Comparison of ENCODE assay signal across 34 cellular contexts in the genomic region with DNA sequence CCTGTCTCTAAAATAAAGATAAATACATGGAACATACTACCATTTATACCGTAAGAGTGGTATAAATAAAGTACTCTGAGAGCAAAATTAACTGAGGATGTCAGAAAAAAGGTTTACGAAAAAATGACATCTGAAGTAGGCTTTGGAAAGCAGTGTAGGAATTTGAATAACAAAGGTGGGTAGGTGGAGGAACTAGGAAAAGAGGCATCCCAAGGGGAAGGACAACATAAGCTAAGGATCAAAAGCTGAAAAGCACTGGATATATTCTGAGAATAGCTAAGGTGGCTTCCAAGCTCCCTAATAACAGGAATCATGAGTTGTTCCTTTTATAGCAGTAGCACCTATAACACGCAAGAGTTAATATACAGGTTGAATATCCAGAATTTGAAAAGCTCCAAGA.
"Had no signal": no experiment of that assay in that cellular context is flagged by ENCODE, and none has a peak within 500 bp of the region (broad histone marks: within the 10 kb centered on the region; RNA-seq: fewer than 3 reads in every experiment).

No MANE protein-coding gene starts in this region.

- ATAC-seq: activated CD4-positive, alpha-beta T cell treated with anti-CD3 and anti-CD28 coated beads for 36 hours; activated CD4-positive, CD25-positive, alpha-beta regulatory T cell treated with anti-CD3 and anti-CD28 coated beads, Interleukin-2, amount 50 U/mL, for 24 hours; activated CD8-positive, alpha-beta memory T cell treated with anti-CD3 and anti-CD28 coated beads, Interleukin-2, amount 10 ng/mL, durations not matched to agents 7 days and 5 days; activated CD8-positive, alpha-beta T cell treated with anti-CD3 and anti-CD28 coated beads, Interleukin-2, amount 10 ng/mL, durations not matched to agents 7 days and 5 days; activated naive CD4-positive, alpha-beta T cell treated with anti-CD3 and anti-CD28 coated beads, Interleukin-2, amount 50 U/mL, for 72 hours; body of pancreas had no signal

- H3K4me1 Mint-ChIP-seq: activated CD4-positive, alpha-beta memory T cell treated with anti-CD3 and anti-CD28 coated beads, Interleukin-2, amount 10 ng/mL, durations not matched to agents 7 days and 5 days; activated CD4-positive, alpha-beta T cell treated with anti-CD3 and anti-CD28 coated beads for 36 hours; activated CD4-positive, alpha-beta T cell treated with anti-CD3 and anti-CD28 coated beads, Interleukin-2, amount 10 ng/mL, durations not matched to agents 7 days and 5 days; activated naive CD8-positive, alpha-beta T cell treated with anti-CD3 and anti-CD28 coated beads for 36 hours; central memory CD8-positive, alpha-beta T cell had no signal

- H3K27ac ChIP-seq: adrenal gland, body of pancreas, brain microvascular endothelial cell, breast epithelium, VCaP had no signal

- H3K27me3 Mint-ChIP-seq: activated CD4-positive, alpha-beta memory T cell treated with anti-CD3 and anti-CD28 coated beads, Interleukin-2, amount 10 ng/mL, durations not matched to agents 7 days and 5 days; activated CD4-positive, alpha-beta T cell treated with anti-CD3 and anti-CD28 coated beads for 36 hours; activated CD4-positive, alpha-beta T cell treated with anti-CD3 and anti-CD28 coated beads, Interleukin-2, amount 10 ng/mL, durations not matched to agents 7 days and 5 days; activated CD8-positive, alpha-beta memory T cell treated with anti-CD3 and anti-CD28 coated beads, Interleukin-2, amount 10 ng/mL, durations not matched to agents 7 days and 5 days; activated naive CD8-positive, alpha-beta T cell treated with anti-CD3 and anti-CD28 coated beads for 36 hours; activated T-cell treated with anti-CD3 and anti-CD28 coated beads, Interleukin-2, amount 50 U/mL, for 24 hours; central memory CD8-positive, alpha-beta T cell had no signal

- H3K9me3 ChIP-seq: adrenal gland, body of pancreas, breast epithelium had no signal

- H3K9me3 Mint-ChIP-seq: activated CD4-positive, alpha-beta memory T cell treated with anti-CD3 and anti-CD28 coated beads, Interleukin-2, amount 10 ng/mL, durations not matched to agents 7 days and 5 days; activated CD4-positive, alpha-beta T cell treated with anti-CD3 and anti-CD28 coated beads, Interleukin-2, amount 10 ng/mL, durations not matched to agents 7 days and 5 days; activated naive CD4-positive, alpha-beta T cell treated with anti-CD3 and anti-CD28 coated beads, Interleukin-2, amount 50 U/mL, for 72 hours; activated T-cell treated with anti-CD3 and anti-CD28 coated beads, Interleukin-2, amount 50 U/mL, for 24 hours; activated T-helper 2 cell treated with anti-CD3 and anti-CD28 coated beads, Interferon-gamma antibody, Interleukin-2, Interleukin-4, amounts not matched to agents 10 μg/mL and 5 μg/mL and 100 μg/mL, durations not matched to agents 14 hours and 24 hours and 36 hours; central memory CD8-positive, alpha-beta T cell; T-helper 1 cell treated with Interleukin-12 subunit alpha and Interleukin-12 subunit beta and Interleukin-4 antibody, amounts not matched to agents 30 μg/mL and 1 μg/mL, for 36 hours; T-helper 2 cell treated with Interferon-gamma antibody and Interleukin-4, amounts not matched to agents 5 μg/mL and 100 μg/mL, for 36 hours had no signal

- H3K4me1 ChIP-seq: adrenal gland, body of pancreas, breast epithelium had no signal

- H3K27ac Mint-ChIP-seq: activated CD4-positive, alpha-beta memory T cell treated with anti-CD3 and anti-CD28 coated beads, Interleukin-2, amount 10 ng/mL, durations not matched to agents 7 days and 5 days; activated CD4-positive, alpha-beta T cell treated with anti-CD3 and anti-CD28 coated beads for 36 hours; activated CD4-positive, alpha-beta T cell treated with anti-CD3 and anti-CD28 coated beads, Interleukin-2, amount 10 ng/mL, durations not matched to agents 7 days and 5 days; activated CD8-positive, alpha-beta memory T cell treated with anti-CD3 and anti-CD28 coated beads, Interleukin-2, amount 10 ng/mL, durations not matched to agents 7 days and 5 days; activated CD8-positive, alpha-beta T cell treated with anti-CD3 and anti-CD28 coated beads, Interleukin-2, amount 10 ng/mL, durations not matched to agents 7 days and 5 days; activated naive CD4-positive, alpha-beta T cell treated with anti-CD3 and anti-CD28 coated beads, Interleukin-2, amount 50 U/mL, for 72 hours; activated naive CD8-positive, alpha-beta T cell treated with anti-CD3 and anti-CD28 coated beads for 36 hours; activated T-cell treated with anti-CD3 and anti-CD28 coated beads, Interleukin-2, amount 50 U/mL, for 24 hours; activated T-helper 2 cell treated with anti-CD3 and anti-CD28 coated beads, Interferon-gamma antibody, Interleukin-2, Interleukin-4, amounts not matched to agents 10 μg/mL and 5 μg/mL and 100 μg/mL, durations not matched to agents 14 hours and 24 hours and 36 hours; T-helper 1 cell treated with Interleukin-12 subunit alpha and Interleukin-12 subunit beta and Interleukin-4 antibody, amounts not matched to agents 30 μg/mL and 1 μg/mL, for 36 hours; T-helper 2 cell treated with Interferon-gamma antibody and Interleukin-4, amounts not matched to agents 5 μg/mL and 100 μg/mL, for 36 hours had no signal

- H3K36me3 Mint-ChIP-seq: activated CD8-positive, alpha-beta memory T cell treated with anti-CD3 and anti-CD28 coated beads, Interleukin-2, amount 10 ng/mL, durations not matched to agents 7 days and 5 days; activated naive CD4-positive, alpha-beta T cell treated with anti-CD3 and anti-CD28 coated beads, Interleukin-2, amount 50 U/mL, for 72 hours; activated naive CD8-positive, alpha-beta T cell treated with anti-CD3 and anti-CD28 coated beads for 36 hours had no signal

- DNase-seq: activated CD4-positive, alpha-beta memory T cell treated with anti-CD3 and anti-CD28 coated beads, Interleukin-2, amount 10 ng/mL, durations not matched to agents 7 days and 5 days; activated CD4-positive, alpha-beta T cell treated with anti-CD3 and anti-CD28 coated beads for 1 hour; activated CD4-positive, alpha-beta T cell treated with anti-CD3 and anti-CD28 coated beads for 36 hours; activated CD4-positive, alpha-beta T cell treated with anti-CD3 and anti-CD28 coated beads for 48 hours; activated CD4-positive, alpha-beta T cell treated with anti-CD3 and anti-CD28 coated beads, Interleukin-2, amount 10 ng/mL, durations not matched to agents 7 days and 5 days; activated CD4-positive, alpha-beta T cell treated with anti-CD3 and anti-CD28 coated beads, Interleukin-2, amount 50 U/mL, for 48 hours; activated CD4-positive, CD25-positive, alpha-beta regulatory T cell; activated CD8-positive, alpha-beta memory T cell treated with anti-CD3 and anti-CD28 coated beads for 24 hours; activated CD8-positive, alpha-beta memory T cell treated with anti-CD3 and anti-CD28 coated beads, Interleukin-2, amount 10 ng/mL, durations not matched to agents 7 days and 5 days; activated CD8-positive, alpha-beta memory T cell treated with anti-CD3 and anti-CD28 coated beads, Interleukin-2, amount 50 U/mL, for 48 hours; activated CD8-positive, alpha-beta T cell treated with anti-CD3 and anti-CD28 coated beads, Interleukin-2, amount 10 ng/mL, durations not matched to agents 7 days and 5 days; activated effector memory CD4-positive, alpha-beta T cell treated with Interleukin-2 at 50 U/mL for 16 hours; activated gamma-delta T cell; activated naive CD4-positive, alpha-beta T cell treated with anti-CD3 and anti-CD28 coated beads, Interleukin-2, amount 50 U/mL, for 16 hours; activated naive CD4-positive, alpha-beta T cell treated with Interleukin-2 at 50 U/mL for 16 hours; activated naive CD8-positive, alpha-beta T cell treated with anti-CD3 and anti-CD28 coated beads for 36 hours; activated T-cell treated with anti-CD3 and anti-CD28 coated beads, Interleukin-2, amount 50 U/mL, for 24 hours; activated T-cell treated with anti-CD3 and anti-CD28 coated beads, Interleukin-2, amount 50 U/mL, for 48 hours; adrenal gland; amniotic stem cell; aorta; body of pancreas; brain microvascular endothelial cell; cerebellar nuclear complex; T-helper 2 cell; T-helper 9 cell had no signal

- H3K36me3 ChIP-seq: adrenal gland, brain microvascular endothelial cell, breast epithelium had no signal

- H3K4me3 ChIP-seq: adrenal gland, body of pancreas, breast epithelium had no signal

- H3K27me3 ChIP-seq: adrenal gland, body of pancreas, brain microvascular endothelial cell, breast epithelium had no signal

- H3K4me3 Mint-ChIP-seq: activated CD4-positive, alpha-beta memory T cell treated with anti-CD3 and anti-CD28 coated beads, Interleukin-2, amount 10 ng/mL, durations not matched to agents 7 days and 5 days; activated CD4-positive, alpha-beta T cell treated with anti-CD3 and anti-CD28 coated beads for 36 hours; activated CD4-positive, alpha-beta T cell treated with anti-CD3 and anti-CD28 coated beads, Interleukin-2, amount 10 ng/mL, durations not matched to agents 7 days and 5 days; activated CD8-positive, alpha-beta memory T cell treated with anti-CD3 and anti-CD28 coated beads, Interleukin-2, amount 10 ng/mL, durations not matched to agents 7 days and 5 days; activated CD8-positive, alpha-beta T cell treated with anti-CD3 and anti-CD28 coated beads, Interleukin-2, amount 10 ng/mL, durations not matched to agents 7 days and 5 days; activated naive CD8-positive, alpha-beta T cell treated with anti-CD3 and anti-CD28 coated beads for 36 hours; activated T-cell treated with anti-CD3 and anti-CD28 coated beads, Interleukin-2, amount 50 U/mL, for 24 hours; central memory CD8-positive, alpha-beta T cell; T-helper 1 cell treated with Interleukin-12 subunit alpha and Interleukin-12 subunit beta and Interleukin-4 antibody, amounts not matched to agents 30 μg/mL and 1 μg/mL, for 36 hours; T-helper 2 cell treated with Interferon-gamma antibody and Interleukin-4, amounts not matched to agents 5 μg/mL and 100 μg/mL, for 36 hours had no signal
